In the genomic region with DNA sequence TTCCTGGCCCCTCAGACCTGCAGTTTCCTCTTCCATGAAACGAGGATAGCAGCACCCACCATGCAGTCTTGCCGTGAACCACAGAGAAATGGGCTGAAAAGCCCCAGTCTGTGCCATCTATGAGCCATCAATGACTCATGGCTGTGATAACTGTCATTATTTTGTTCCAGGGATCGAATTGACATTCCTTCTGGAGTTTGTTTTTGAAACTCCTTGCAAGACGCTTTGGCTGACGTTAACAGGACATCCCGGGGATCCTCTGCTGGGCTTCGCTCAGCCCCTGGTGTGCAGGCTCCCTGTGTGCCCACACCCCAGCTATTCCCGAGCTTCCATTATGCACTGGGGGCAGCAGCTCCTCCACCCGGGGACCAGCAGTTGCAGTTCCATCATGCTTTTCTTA, we compare ENCODE assay signal across 13 cellular contexts. TPM values are rescaled to one million over a fixed set of nuclear protein-coding genes. Genes with fewer than 3 reads are reported as not detected.
DNase-seq lines count a peak whose midpoint lies in the region; ATAC-seq and TF ChIP-seq lines count a peak whose summit lies in the region.
"Had no signal": no experiment of that assay in that cellular context is flagged by ENCODE, and none has a peak within 500 bp of the region (broad histone marks: within the 10 kb centered on the region; RNA-seq: fewer than 3 reads in every experiment).

No MANE protein-coding gene starts in this region.

- H2BK120ac ChIP-seq in IMR-90 (ENCODE audit: low read depth, low read length), result peak overlapping the region; percentile 76

- no peaks in the 10 kb centered on the region for H3K9me3 ChIP-seq in IMR-90 (ENCODE audit: control insufficient read depth, insufficient read depth, low read length)
- no peaks in the 10 kb centered on the region for H3K9me3 ChIP-seq in stomach

- H3K4me3 ChIP-seq in IMR-90 (ENCODE audit: insufficient read depth, low read depth, low read length) (no peak overlapping the region), astrocyte of the spinal cord (ENCODE audit: low read depth, low read length) (no peak overlapping the region), stomach (no peak overlapping the region)
- H3K4me3 ChIP-seq: SK-N-MC had no signal

- no TSS peak for BruUV-seq in IMR-90 (replicated peaks; lab: Mats Ljungman, UMichigan)

- H2AK9ac ChIP-seq in IMR-90 (replicated peaks; ENCODE audit: low read depth, low read length, poor library complexity), result peak overlapping the region; percentile 76

- 0 out of 2 replicates have a peak overlapping the region, but pooled peaks have one; percentile 60 for H2AK5ac ChIP-seq in IMR-90 (ENCODE audit: low read depth, low read length)

- TF ChIP-seq EP300 in stomach (IDR thresholded peaks at IDR 0.05), result no peak

- no peak overlapping the region for H2BK15ac ChIP-seq in IMR-90 (ENCODE audit: low read depth, low read length)

- H3K79me1 ChIP-seq in IMR-90 (ENCODE audit: low read depth in 1 of 2, low read length in 2 of 2), result peaks cover 0 to 4% of the 10 kb centered on the region in 2 experiments; a peak in 3 of 4 replicates

- TF ChIP-seq CTCF in IMR-90 (conservative IDR thresholded peaks at IDR 0.05; ENCODE audit: low read depth, low read length) (no peak), astrocyte of the spinal cord (IDR thresholded peaks at IDR 0.05; ENCODE audit: low read depth, low read length) (no peak), stomach (IDR thresholded peaks at IDR 0.05) (no peak)

- H4K91ac ChIP-seq in IMR-90 (ENCODE audit: insufficient read depth, low read depth, low read length), result peak overlapping the region; percentile 62

- POLR2A ChIA-PET in IMR-90 (lab: Charles Lee; ENCODE audit: unreplicated experiment), result no interaction called here

- no peak overlapping the region for H3K23ac ChIP-seq in IMR-90 (ENCODE audit: low read depth, low read length)

- H3K4me2 ChIP-seq in IMR-90 (ENCODE audit: low read depth, low read length), result no peak overlapping the region

- WGBS in IMR-90 (ENCODE audit: extremely low coverage in 2 of 2, insufficient read length in 1 of 2), 2 experiments, result 26% methylated on average over 7 of the region's 9 CpGs; no CpG with 5 or more reads in 1 of the 2 experiments
- 60 to 85% (median 84%) methylated on average over 9 of the region's 9 CpGs for WGBS in stomach, 5 donors

- peak overlapping the region in 1 of 2 experiments; percentile 39; a peak in 1 of 4 replicates for H4K8ac ChIP-seq in IMR-90 (ENCODE audit: low read depth in 2 of 2, low read length in 2 of 2)

- DNase-seq in AG08396 (ENCODE audit: low spot score), result peak; percentile 51
- peak; percentile 81 for DNase-seq in IMR-90
- DNase-seq in astrocyte of the spinal cord (ENCODE audit: low read depth, low spot score), result peak; percentile 67
- DNase-seq in iris pigment epithelial cell (ENCODE audit: low read depth), result peak; percentile 11
- no peak for DNase-seq in NCI-H1417 (lab: John Stamatoyannopoulos, UW)
- no peak for DNase-seq in amygdala (lab: John Stamatoyannopoulos, UW)
- DNase-seq in stomach, result no peak
- no peak for DNase-seq in DMS79 (lab: John Stamatoyannopoulos, UW)
- DNase-seq: activated T-cell treated with anti-CD3 and anti-CD28 coated beads, Interleukin-2, amount 50 U/mL, for 24 hours; cerebellar nuclear complex; immature natural killer cell; nephron progenitor cell had no signal

- peak overlapping the region; percentile 58; the same call in 1 of the 2 replicates for H3K14ac ChIP-seq in IMR-90 (replicated peaks; ENCODE audit: low read depth, low read length)

- in situ Hi-C loops in IMR-90 (cut with MboI; ENCODE audit: low sequenced_read_pairs), result no loop called here
- in situ Hi-C loops in astrocyte of the spinal cord (cut with HindIII; ENCODE audit: low sequenced_read_pairs), result no loop called here

- H3K9ac ChIP-seq in IMR-90 (ENCODE audit: low read depth, low read length), result no peak overlapping the region

- no peak overlapping the region for H4K5ac ChIP-seq in IMR-90 (ENCODE audit: low read depth, low read length)

- H3K36me3 ChIP-seq in IMR-90 (ENCODE audit: control insufficient read depth, insufficient read depth, low read length) (peaks cover 14% of the 10 kb centered on the region; the same call in 1 of the 2 replicates), stomach (peaks cover 0 to 72% (median 28%) of the 10 kb centered on the region in 4 donors)

- H3K4ac ChIP-seq in IMR-90 (ENCODE audit: low read depth, low read length), result peak overlapping the region; percentile 70

- H3K56ac ChIP-seq in IMR-90 (ENCODE audit: extremely low read depth, insufficient read depth, low read length), result no peak overlapping the region

- H3K18ac ChIP-seq in IMR-90 (ENCODE audit: low read depth, low read length), result no peak overlapping the region

- peak; percentile 71 for ATAC-seq in IMR-90 (ENCODE audit: low read depth)

- no peak overlapping the region; the same call in 1 of the 2 replicates for H3K27ac ChIP-seq in IMR-90 (ENCODE audit: insufficient read depth, low read length)
- H3K27ac ChIP-seq in stomach, result no peak overlapping the region
- H3K27ac ChIP-seq: SK-N-MC had no signal

- no peaks in the 10 kb centered on the region for H3K27me3 ChIP-seq in IMR-90 (ENCODE audit: control insufficient read depth, insufficient read depth, low read length)
- H3K27me3 ChIP-seq in stomach, result no peaks in the 10 kb centered on the region

- no peaks in the 10 kb centered on the region for H4K20me1 ChIP-seq in IMR-90 (ENCODE audit: insufficient read depth, low read length)

- 0 out of 2 replicates have a peak overlapping the region, but pooled peaks have one; percentile 55 for H2BK20ac ChIP-seq in IMR-90 (ENCODE audit: low read depth, low read length)

- peak overlapping the region; percentile 77 for H2AFZ ChIP-seq in IMR-90 (replicated peaks; ENCODE audit: low read length, poor library complexity)

- no peak for TF ChIP-seq RAD21 in IMR-90 (IDR thresholded peaks at IDR 0.05; ENCODE audit: low read length)

- peaks cover 9% of the 10 kb centered on the region for H3K4me1 ChIP-seq in IMR-90 (ENCODE audit: control insufficient read depth, insufficient read depth, low read length)
- H3K4me1 ChIP-seq in stomach, result no peaks in the 10 kb centered on the region

- dilution Hi-C loops in IMR-90 (cut with HindIII; ENCODE audit: low sequenced_read_pairs, unreplicated experiment), result no loop called here

- H2BK5ac ChIP-seq in IMR-90 (ENCODE audit: low read depth, low read length, poor library complexity, severe bottlenecking), result peak overlapping the region; percentile 42

- intact Hi-C loops in IMR-90 (cut with micrococcal nuclease) (no loop called here), stomach (cut with DNase I; ENCODE audit: low total_unique reads) (no loop called here)

- TF ChIP-seq POLR2A in IMR-90 (IDR thresholded peaks at IDR 0.05; ENCODE audit: low read depth, low read length) (no peak), stomach (IDR thresholded peaks at IDR 0.05) (no peak)

- CTCF ChIA-PET in IMR-90 (lab: Yijun Ruan, JAX), result no interaction called here

- peaks cover 8% of the 10 kb centered on the region for H3K9me1 ChIP-seq in IMR-90 (ENCODE audit: insufficient read depth, low read length)

TF ChIP-seq in IMR-90, 13 proteins besides CTCF, POLR2A, EP300 and RAD21:
- TF ChIP-seq CEBPB (IDR thresholded peaks at IDR 0.05; ENCODE audit: low read depth, low read length) (0 out of 2 replicates have a peak, but pooled peaks have one; percentile 16), SMC3 (IDR thresholded peaks at IDR 0.05; ENCODE audit: low read depth, low read length) (no peak), FOS (IDR thresholded peaks at IDR 0.05; ENCODE audit: low read depth, low read length) (peak; percentile 63), BHLHE40 (IDR thresholded peaks at IDR 0.05; ENCODE audit: low read depth, low read length) (no peak), MAZ (IDR thresholded peaks at IDR 0.05; ENCODE audit: borderline replicate concordance, low read depth, low read length) (no peak), MXI1 (IDR thresholded peaks at IDR 0.05; ENCODE audit: borderline replicate concordance, low read depth, low read length) (no peak), RCOR1 (IDR thresholded peaks at IDR 0.05; ENCODE audit: insufficient replicate concordance, low read length) (no peak), MAFK (IDR thresholded peaks at IDR 0.05; ENCODE audit: low read depth, low read length) (no peak), NFE2L2 (IDR thresholded peaks at IDR 0.05; ENCODE audit: low read depth, low read length) (no peak), CHD1 (IDR thresholded peaks at IDR 0.05; ENCODE audit: low read depth, low read length) (no peak), RFX5 (IDR thresholded peaks at IDR 0.05; ENCODE audit: low read depth, low read length) (no peak)
- TF ChIP-seq, protein P1, sequence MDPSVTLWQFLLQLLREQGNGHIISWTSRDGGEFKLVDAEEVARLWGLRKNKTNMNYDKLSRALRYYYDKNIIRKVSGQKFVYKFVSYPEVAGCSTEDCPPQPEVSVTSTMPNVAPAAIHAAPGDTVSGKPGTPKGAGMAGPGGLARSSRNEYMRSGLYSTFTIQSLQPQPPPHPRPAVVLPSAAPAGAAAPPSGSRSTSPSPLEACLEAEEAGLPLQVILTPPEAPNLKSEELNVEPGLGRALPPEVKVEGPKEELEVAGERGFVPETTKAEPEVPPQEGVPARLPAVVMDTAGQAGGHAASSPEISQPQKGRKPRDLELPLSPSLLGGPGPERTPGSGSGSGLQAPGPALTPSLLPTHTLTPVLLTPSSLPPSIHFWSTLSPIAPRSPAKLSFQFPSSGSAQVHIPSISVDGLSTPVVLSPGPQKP (IDR thresholded peaks at IDR 0.05; ENCODE audit: borderline replicate concordance, low read depth, low read length), result no peak

RNA-seq across cellular contexts. Expression of a gene that starts 33.8 kb away (rescaled TPM):
- 14.2 and 16.5 TPM in 2 replicates for total RNA-seq in IMR-90 (2012; rRNA removed)
- polyA plus RNA-seq in IMR-90 (2012; rRNA removed), result 16.9 and 17.3 TPM in 2 replicates
- 16.1 and 18.4 TPM in 2 replicates for polyA plus RNA-seq in IMR-90 (2012; cell fraction: cytosol; rRNA removed)
- 16.9 and 21.4 TPM in 2 replicates for polyA plus RNA-seq in IMR-90 (2012; cell fraction: nucleus; rRNA removed; ENCODE audit: low replicate concordance)
- 10 to 100 TPM in 3 of 5 donors, 1 to 10 TPM in 2; 6.2 to 71.2 (median 13.6) TPM for total RNA-seq in stomach
- 10 to 100 TPM; 44.1 to 51.8 (median 47.4) TPM for polyA plus RNA-seq in stomach

RNA-seq across cellular contexts. Expression of a gene that starts 34.1 kb away (rescaled TPM):
- 6.6 and 6.9 TPM in 2 replicates for total RNA-seq in IMR-90 (2012; rRNA removed)
- 11.5 and 12.2 TPM in 2 replicates for polyA plus RNA-seq in IMR-90 (2012; rRNA removed)
- polyA plus RNA-seq in IMR-90 (2012; cell fraction: cytosol; rRNA removed), result 9.8 and 11.6 TPM in 2 replicates
- polyA plus RNA-seq in IMR-90 (2012; cell fraction: nucleus; rRNA removed; ENCODE audit: low replicate concordance), result 12.4 and 22.5 TPM in 2 replicates
- total RNA-seq in stomach, result 10 to 100 TPM in 3 of 5 donors, 1 to 10 TPM in 2; 1.2 to 16.7 (median 10.7) TPM
- 10 to 100 TPM; 16.7 to 22.8 (median 18.0) TPM for polyA plus RNA-seq in stomach

Comparison
In these comparisons a context has a peak if more than half of its experiments do, and no peak if none do; other contexts are left out.
1. DNase-seq: peak in AG08396 (single experiment), IMR-90 (single experiment), astrocyte of the spinal cord (single experiment) and iris pigment epithelial cell (single experiment); none in NCI-H1417 (0 of 3), amygdala (0 of 56), stomach (single experiment) and DMS79 (single experiment).